Comparison of ENCODE assay signal across 19 cellular contexts in the genomic region with DNA sequence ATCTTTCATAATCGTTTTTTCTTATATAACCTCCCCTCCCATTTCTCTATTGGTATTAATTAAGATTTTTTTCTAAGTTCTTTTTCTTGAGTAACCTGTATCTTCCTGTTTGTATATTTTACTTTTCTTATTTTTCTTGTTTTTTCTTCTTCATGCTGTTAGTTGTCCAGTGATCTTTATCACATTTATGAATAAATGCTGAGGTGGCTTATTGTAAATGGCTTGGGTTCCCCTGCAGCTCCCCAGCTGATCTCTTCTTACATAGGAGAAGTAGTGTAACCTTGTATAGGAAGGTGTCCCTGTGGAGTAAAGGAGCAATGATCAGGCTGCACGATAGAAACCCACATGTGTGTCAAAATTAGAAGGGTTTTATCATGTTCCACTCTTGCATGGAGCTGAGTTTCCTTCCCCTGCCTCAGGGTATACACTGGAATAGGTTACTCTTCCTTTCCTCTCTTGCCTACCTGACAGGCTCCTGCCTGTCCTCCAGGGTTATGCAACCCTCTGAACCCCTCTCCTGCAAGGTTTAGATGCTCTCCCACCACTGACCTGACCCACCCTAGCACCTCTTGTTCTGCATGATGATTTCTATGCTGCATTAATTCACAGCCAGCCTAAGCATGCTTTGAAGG.
DNase-seq lines count a peak whose midpoint lies in the region; ATAC-seq and TF ChIP-seq lines count a peak whose summit lies in the region.
"Had no signal": no experiment of that assay in that cellular context is flagged by ENCODE, and none has a peak within 500 bp of the region (broad histone marks: within the 10 kb centered on the region; RNA-seq: fewer than 3 reads in every experiment).

No MANE protein-coding gene starts in this region.

- no peak for TF ChIP-seq EP300 in tibial nerve (IDR thresholded peaks at IDR 0.05)

- H3K9me3 ChIP-seq in tibial nerve = peaks cover 0 to 23% (median 3%) of the 10 kb centered on the region in 4 donors

- no peak overlapping the region for H3K4me3 ChIP-seq in tibial nerve
- H3K4me3 ChIP-seq: dorsolateral prefrontal cortex, gastrocnemius medialis, HAP-1, SJSA1 had no signal

- no peaks in the 10 kb centered on the region for H3K27me3 ChIP-seq in foreskin keratinocyte
- H3K27me3 ChIP-seq in tibial nerve = no peaks in the 10 kb centered on the region
- H3K27me3 ChIP-seq: dorsolateral prefrontal cortex, gastrocnemius medialis, SJSA1 had no signal

- TF ChIP-seq POLR2A in tibial nerve (IDR thresholded peaks at IDR 0.05) = no peak

- H3K4me1 Mint-ChIP-seq in type B pancreatic cell (ENCODE audit: unreplicated experiment) = peaks cover 7% of the 10 kb centered on the region

- 79 to 88% methylated on average over 2 of the region's 2 CpGs for WGBS in tibial nerve, 2 donors

- H3K27ac ChIP-seq in foreskin keratinocyte (no peak overlapping the region), tibial nerve (no peak overlapping the region)
- H3K27ac ChIP-seq: gastrocnemius medialis, SJSA1 had no signal

- H3K4me3 Mint-ChIP-seq in type B pancreatic cell = no peak overlapping the region
- H3K4me3 Mint-ChIP-seq: activated naive CD4-positive, alpha-beta T cell treated with anti-CD3 and anti-CD28 coated beads for 36 hours had no signal

- H3K27me3 Mint-ChIP-seq in type B pancreatic cell = peaks cover 12% of the 10 kb centered on the region

- no peak overlapping the region for H3K27ac Mint-ChIP-seq in type B pancreatic cell
- H3K27ac Mint-ChIP-seq: activated naive CD4-positive, alpha-beta T cell treated with anti-CD3 and anti-CD28 coated beads for 36 hours had no signal

- H3K36me3 ChIP-seq in tibial nerve = peaks cover 0 to 30% (median 0%) of the 10 kb centered on the region in 3 donors
- H3K36me3 ChIP-seq: gastrocnemius medialis, HAP-1 had no signal

- H3K4me1 ChIP-seq in foreskin keratinocyte = peaks cover 8% of the 10 kb centered on the region
- peaks cover 0 to 34% (median 14%) of the 10 kb centered on the region in 4 donors for H3K4me1 ChIP-seq in tibial nerve
- H3K4me1 ChIP-seq: gastrocnemius medialis, HAP-1 had no signal

- ATAC-seq in GM18858 (IDR thresholded peaks at IDR 0.05; ENCODE audit: unreplicated experiment) = peak; percentile 15
- ATAC-seq in GM21515 (IDR thresholded peaks at IDR 0.05; ENCODE audit: unreplicated experiment) = peak; percentile 29
- ATAC-seq in HG03521 (IDR thresholded peaks at IDR 0.05; ENCODE audit: unreplicated experiment) = peak; percentile 14
- peak; percentile 31 for ATAC-seq in foreskin keratinocyte
- no peak for ATAC-seq in HG02678 (IDR thresholded peaks at IDR 0.05; ENCODE audit: unreplicated experiment)
- ATAC-seq: gastrocnemius medialis, left cardiac atrium had no signal

- TF ChIP-seq CTCF in foreskin keratinocyte (conservative IDR thresholded peaks at IDR 0.05) = no peak
- TF ChIP-seq CTCF in tibial nerve (IDR thresholded peaks at IDR 0.05) = no peak
- TF ChIP-seq CTCF in type B pancreatic cell (conservative IDR thresholded peaks at IDR 0.05) = no peak

- H3K9me3 Mint-ChIP-seq in type B pancreatic cell = peaks cover 11% of the 10 kb centered on the region

- DNase-seq in foreskin keratinocyte (peak; percentile 18 to 47), tibial nerve (ENCODE audit: low spot score in 2 of 2) (no peak), type B pancreatic cell (ENCODE audit: extremely low spot score, unreplicated experiment) (no peak), T-helper 1 cell (no peak)
- DNase-seq: activated CD4-positive, alpha-beta T cell treated with anti-CD3 and anti-CD28 coated beads for 4 hours; activated naive CD4-positive, alpha-beta T cell treated with anti-CD3 and anti-CD28 coated beads for 36 hours; dorsolateral prefrontal cortex; gastrocnemius medialis; left cardiac atrium; NCI-H1436 treated with DMSO at 0.1 percent for 48 hours; NCI-H748 treated with DMSO at 0.1 percent for 48 hours; nucleus accumbens; stimulated activated naive CD4-positive, alpha-beta T cell had no signal

- H3K36me3 Mint-ChIP-seq in type B pancreatic cell = peaks cover 30% of the 10 kb centered on the region

Comparison
In these comparisons a context has a peak if more than half of its experiments do, and no peak if none do; other contexts are left out.
1. DNase-seq: peak in foreskin keratinocyte (2 of 2); none in tibial nerve (0 of 2), type B pancreatic cell (single experiment) and T-helper 1 cell (0 of 5).